In genomic region chr17:3890082-3890892, GRCh38 we compare ENCODE assay signal across 8 cellular contexts.
DNase-seq lines count a peak whose midpoint lies in the region; ATAC-seq and TF ChIP-seq lines count a peak whose summit lies in the region.

No MANE protein-coding gene starts in this region.

- peak overlapping the region; percentile 93 for H3K27ac ChIP-seq in rectal smooth muscle tissue (ENCODE audit: low read depth, low read length)

- TF ChIP-seq CTCF in AG04449 (IDR thresholded peaks at IDR 0.05; ENCODE audit: insufficient read depth, low read length, missing control alignments): no peak

- CTCF ChIA-PET in AG04449 (lab: Yijun Ruan, JAX): interaction anchor here (0.8 to 4.5 kb wide), 10 partner anchors 11 to 156 kb away, joined by 3 to 21 read pairs (median 4); partner anchors contain the start of gene NCBP3

- peaks cover 52% of the 10 kb centered on the region for H3K4me1 ChIP-seq in rectal smooth muscle tissue (ENCODE audit: control insufficient read depth, insufficient read depth, low read length)

- H3K36me3 ChIP-seq in rectal smooth muscle tissue (ENCODE audit: control insufficient read depth, insufficient read depth, low read length): peaks cover under 1% of the 10 kb centered on the region

- ATAC-seq in GM21367 (IDR thresholded peaks at IDR 0.05; ENCODE audit: unreplicated experiment): no peak
- no peak for ATAC-seq in HG02938 (IDR thresholded peaks at IDR 0.05; ENCODE audit: unreplicated experiment)
- ATAC-seq in GM18519 (IDR thresholded peaks at IDR 0.05; ENCODE audit: low FRiP score, unreplicated experiment): no peak

- H3K4me3 ChIP-seq in AG04449 (ENCODE audit: low read depth, low read length) (peak overlapping the region; percentile 19), rectal smooth muscle tissue (ENCODE audit: low read length) (no peak overlapping the region)

- POLR2A ChIA-PET in AG04449 (lab: Yijun Ruan, JAX): interaction anchor here (0.5 to 1.5 kb wide), 5 partner anchors 10 to 892 kb away, joined by 3 to 5 read pairs (median 3); no protein-coding TSS in a partner anchor

- H3K9ac ChIP-seq in rectal smooth muscle tissue (ENCODE audit: low read length): no peak overlapping the region

- H3K27me3 ChIP-seq in rectal smooth muscle tissue (ENCODE audit: control insufficient read depth, insufficient read depth, low read length): no peaks in the 10 kb centered on the region

- peak; percentile 84 for DNase-seq in AG04449 (ENCODE audit: low read depth, low spot score)
- DNase-seq in GOT3 (lab: John Stamatoyannopoulos, UW): peak; percentile 61
- peak; percentile 32 to 42 for DNase-seq in SW 1271 (lab: John Stamatoyannopoulos, UW)
- peak; percentile 98 for DNase-seq in fibroblast of gingiva (ENCODE audit: low read depth)

Comparison
In these comparisons a context has a peak if more than half of its experiments do, and no peak if none do; other contexts are left out.
1. DNase-seq: peak in every context shown above with its lines; median percentile 98 in fibroblast of gingiva; 84 in AG04449; 61 in GOT3; 37 in SW 1271.